ENCODE assay signal across 10 cellular contexts in genomic region chr10:8183241-8183704, GRCh38.
DNase-seq lines count a peak whose midpoint lies in the region; ATAC-seq and TF ChIP-seq lines count a peak whose summit lies in the region.
"Had no signal": no experiment of that assay in that cellular context is flagged by ENCODE, and none has a peak within 500 bp of the region (broad histone marks: within the 10 kb centered on the region; RNA-seq: fewer than 3 reads in every experiment).

No MANE protein-coding gene starts in this region.

- 35 to 46% methylated on average over 5 of the region's 5 CpGs for WGBS in lower leg skin, 2 donors

- H3K4me3 ChIP-seq in fibroblast of pulmonary artery (replicated peaks; ENCODE audit: low read depth, low read length) (no peak overlapping the region), lower leg skin (ENCODE audit: low read depth, poor library complexity, severe bottlenecking) (no peak overlapping the region)
- H3K4me3 ChIP-seq: adrenal gland had no signal

- TF ChIP-seq POLR2A in lower leg skin (IDR thresholded peaks at IDR 0.05): no peak

- intact Hi-C loops in lower leg skin (cut with DNase I; ENCODE audit: low total_unique reads): no loop called here

- POLR2A ChIA-PET in HEK293T (lab: Yijun Ruan, JAX): no interaction called here

- no peak for TF ChIP-seq CTCF in fibroblast of pulmonary artery (IDR thresholded peaks at IDR 0.05; ENCODE audit: low read length, missing control alignments)
- TF ChIP-seq CTCF in lower leg skin (IDR thresholded peaks at IDR 0.05): no peak

- CTCF ChIA-PET in HEK293T (lab: Yijun Ruan, JAX): interaction anchor here (0.6 kb wide), 1 partner anchor 1736 kb away, joined by 3 read pairs; no protein-coding TSS in a partner anchor

- peak; percentile 53 for ATAC-seq in HG02623 (IDR thresholded peaks at IDR 0.05; ENCODE audit: unreplicated experiment)

- DNase-seq in ELR (ENCODE audit: low read depth) (peak; percentile 6), T-helper 22 cell (ENCODE audit: low read depth) (peak; percentile 55), fibroblast of pulmonary artery (ENCODE audit: low read depth) (peak; percentile 86), anterior cingulate cortex (lab: John Stamatoyannopoulos, UW) (no peak), HEK293T (ENCODE audit: extremely low spot score) (no peak), RKO (ENCODE audit: low spot score) (no peak), lower leg skin (ENCODE audit: low spot score in 2 of 2) (no peak)
- DNase-seq: NCI-H1105 had no signal

TF ChIP-seq in HEK293T, 16 proteins besides CTCF, POLR2A, EP300 and RAD21:
- no peak for TF ChIP-seq ARNT (IDR thresholded peaks at IDR 0.05)
- no peak for TF ChIP-seq FOXM1 (IDR thresholded peaks at IDR 0.05; ENCODE audit: borderline replicate concordance)
- no peak for TF ChIP-seq ZNF384 (IDR thresholded peaks at IDR 0.05)
- no peak for TF ChIP-seq FOXA1 (IDR thresholded peaks at IDR 0.05)
- no peak for TF ChIP-seq LEF1 (IDR thresholded peaks at IDR 0.05; ENCODE audit: borderline replicate concordance)
- no peak for TF ChIP-seq CTBP1 (IDR thresholded peaks at IDR 0.05; ENCODE audit: borderline replicate concordance)
- TF ChIP-seq NFRKB (IDR thresholded peaks at IDR 0.05): no peak
- TF ChIP-seq TARDBP (IDR thresholded peaks at IDR 0.05): no peak
- no peak for TF ChIP-seq FOXK2 (IDR thresholded peaks at IDR 0.05)
- no peak for TF ChIP-seq HDGF (IDR thresholded peaks at IDR 0.05; ENCODE audit: borderline replicate concordance)
- TF ChIP-seq BHLHE40 (IDR thresholded peaks at IDR 0.05; ENCODE audit: borderline replicate concordance): no peak
- TF ChIP-seq L3MBTL2 (conservative IDR thresholded peaks at IDR 0.05): no peak
- TF ChIP-seq SP1 (IDR thresholded peaks at IDR 0.05): no peak
- TF ChIP-seq ELF4 (IDR thresholded peaks at IDR 0.05): no peak
TF ChIP-seq in HEK293T: peak in this region for 0.

Comparison
In these comparisons a context has a peak if more than half of its experiments do, and no peak if none do; other contexts are left out.
1. DNase-seq: peak in ELR (single experiment), T-helper 22 cell (single experiment) and fibroblast of pulmonary artery (single experiment); none in anterior cingulate cortex (0 of 58), HEK293T (single experiment), RKO (single experiment) and lower leg skin (0 of 2).